In genomic region chr7:121436136-121436535, GRCh38 we compare ENCODE assay signal across 17 cellular contexts. TPM values are rescaled to one million over a fixed set of nuclear protein-coding genes. Genes with fewer than 3 reads are reported as not detected.
DNase-seq lines count a peak whose midpoint lies in the region; ATAC-seq, FAIRE-seq and TF ChIP-seq lines count a peak whose summit lies in the region.
"Had no signal": no experiment of that assay in that cellular context is flagged by ENCODE, and none has a peak within 500 bp of the region (broad histone marks: within the 10 kb centered on the region; RNA-seq: fewer than 3 reads in every experiment).

No MANE protein-coding gene starts in this region.

- TF ChIP-seq POLR2A in prostate gland (IDR thresholded peaks at IDR 0.05) (no peak), esophagus muscularis mucosa (IDR thresholded peaks at IDR 0.05; ENCODE audit: low read depth) (no peak)

- WGBS in small intestine, 3 donors = 80 to 94% (median 93%) methylated on average over 1 of the region's 1 CpG
- 56% methylated on average over 1 of the region's 1 CpG for WGBS in prostate gland
- WGBS in esophagus muscularis mucosa = 89% methylated on average over 1 of the region's 1 CpG

- H3K27me3 ChIP-seq in PC-3 (ENCODE audit: low read length) (no peaks in the 10 kb centered on the region), small intestine (ENCODE audit: control insufficient read depth in 2 of 2, insufficient read depth in 2 of 2, low read length in 2 of 2) (no peaks in the 10 kb centered on the region), prostate gland (replicated peaks; ENCODE audit: insufficient read depth) (no peaks in the 10 kb centered on the region), esophagus muscularis mucosa (no peaks in the 10 kb centered on the region)
- H3K27me3 ChIP-seq: BLaER1 had no signal

- CTCF ChIA-PET in PC-3 (lab: Charles Lee) = no interaction called here

- H3K9me3 ChIP-seq in PC-3 (ENCODE audit: low read length) = no peaks in the 10 kb centered on the region
- no peaks in the 10 kb centered on the region for H3K9me3 ChIP-seq in small intestine (ENCODE audit: control insufficient read depth, low read depth)
- H3K9me3 ChIP-seq in kidney (ENCODE audit: control insufficient read depth in 1 of 2, low read length in 2 of 2) = no peaks in the 10 kb centered on the region
- no peaks in the 10 kb centered on the region for H3K9me3 ChIP-seq in prostate gland
- no peaks in the 10 kb centered on the region for H3K9me3 ChIP-seq in esophagus muscularis mucosa
- H3K9me3 ChIP-seq: BLaER1 had no signal

- BruUV-seq in PC-3 (replicated peaks; lab: Mats Ljungman, UMichigan) = no TSS peak

- TF ChIP-seq CTCF in PC-3 (conservative IDR thresholded peaks at IDR 0.05; ENCODE audit: low read depth, low read length) (no peak), epithelial cell of esophagus (IDR thresholded peaks at IDR 0.05; ENCODE audit: insufficient read depth, low read depth, low read length, missing control alignments) (no peak), kidney (IDR thresholded peaks at IDR 0.05; ENCODE audit: borderline replicate concordance, extremely low read depth, insufficient read depth) (no peak), prostate gland (IDR thresholded peaks at IDR 0.05) (no peak), esophagus muscularis mucosa (IDR thresholded peaks at IDR 0.05) (no peak)

- no peak overlapping the region for H3K9ac ChIP-seq in PC-3 (ENCODE audit: low read length)
- no peak overlapping the region for H3K9ac ChIP-seq in kidney (ENCODE audit: low read length in 2 of 2)
- H3K9ac ChIP-seq: BLaER1 had no signal

- POLR2A ChIA-PET in PC-3 (lab: Charles Lee; ENCODE audit: unreplicated experiment) = no interaction called here

- FAIRE-seq in small intestine (lab: Jason Lieb, UNC) (no peak), kidney (lab: Jason Lieb, UNC) (no peak)
- FAIRE-seq: GM12892, GM18507 had no signal

- H3K4me2 ChIP-seq in PC-3 (ENCODE audit: low read length) = no peak overlapping the region
- H3K4me2 ChIP-seq: BLaER1 had no signal

- H2AFZ ChIP-seq in PC-3 (ENCODE audit: low read length) = no peak overlapping the region

- H3K4me1 ChIP-seq in PC-3 (ENCODE audit: insufficient read depth, low read length) (peaks cover 1% of the 10 kb centered on the region; the same call in 1 of the 2 replicates), small intestine (ENCODE audit: control insufficient read depth in 2 of 2, insufficient read depth in 1 of 2, low read depth in 1 of 2, low read length in 1 of 2) (peaks cover 0 to 4% of the 10 kb centered on the region in 2 donors), kidney (ENCODE audit: control insufficient read depth in 1 of 2, insufficient read depth in 1 of 2, low read depth in 1 of 2, low read length in 2 of 2) (peaks cover 0 to 4% of the 10 kb centered on the region in 2 donors), prostate gland (replicated peaks) (no peaks in the 10 kb centered on the region), esophagus muscularis mucosa (peaks cover 6 to 16% (median 15%) of the 10 kb centered on the region in 4 donors)

- peak; percentile 5 for DNase-seq in PC-3
- peak; percentile 41 for DNase-seq in dermis blood vessel endothelial cell
- DNase-seq in epithelial cell of esophagus (ENCODE audit: low read depth) = peak; percentile 48
- DNase-seq in small intestine = peak; percentile 23
- no peak for DNase-seq in kidney
- no peak for DNase-seq in globus pallidus (ENCODE audit: low spot score)
- no peak for DNase-seq in prostate gland (ENCODE audit: low spot score)
- no peak for DNase-seq in esophagus muscularis mucosa (ENCODE audit: extremely low spot score)
- DNase-seq: 8988T; CD4-positive, alpha-beta memory T cell; DMS153; DMS79; GDM1; GOT3 had no signal

- ATAC-seq in PC-3 = no peak

- no peaks in the 10 kb centered on the region for H4K20me1 ChIP-seq in PC-3 (ENCODE audit: low read length)
- H4K20me1 ChIP-seq: BLaER1 had no signal

- TF ChIP-seq EP300 in esophagus muscularis mucosa (IDR thresholded peaks at IDR 0.05) = no peak

- H3F3A ChIP-seq in PC-3 (ENCODE audit: low read length, unreplicated experiment) = no peaks in the 10 kb centered on the region

- no peaks in the 10 kb centered on the region for H3K79me2 ChIP-seq in PC-3 (ENCODE audit: low read length)

- intact Hi-C loops in PC-3 (cut with micrococcal nuclease) (no loop called here), kidney (cut with DNase I) (no loop called here), prostate gland (cut with DNase I) (no loop called here), esophagus muscularis mucosa (cut with DNase I) (no loop called here)

- H3K4me3 ChIP-seq in PC-3 (ENCODE audit: low read length) (no peak overlapping the region), epithelial cell of esophagus (ENCODE audit: low read length) (no peak overlapping the region), small intestine (ENCODE audit: low read depth in 1 of 2, low read length in 2 of 2) (no peak overlapping the region), kidney (ENCODE audit: low read length in 2 of 2) (no peak overlapping the region), prostate gland (no peak overlapping the region), esophagus muscularis mucosa (no peak overlapping the region)
- H3K4me3 ChIP-seq: BLaER1 had no signal

- no peaks in the 10 kb centered on the region for H3K9me2 ChIP-seq in PC-3 (replicated peaks; ENCODE audit: low read length)

- H3K36me3 ChIP-seq in PC-3 (ENCODE audit: low read depth, low read length) = no peaks in the 10 kb centered on the region
- H3K36me3 ChIP-seq in small intestine (ENCODE audit: control insufficient read depth in 2 of 2, insufficient read depth in 2 of 2, low read length in 2 of 2) = no peaks in the 10 kb centered on the region
- H3K36me3 ChIP-seq in kidney (ENCODE audit: control insufficient read depth in 1 of 2, insufficient read depth in 2 of 2, low read length in 2 of 2) = no peaks in the 10 kb centered on the region
- no peaks in the 10 kb centered on the region for H3K36me3 ChIP-seq in prostate gland
- no peaks in the 10 kb centered on the region for H3K36me3 ChIP-seq in esophagus muscularis mucosa
- H3K36me3 ChIP-seq: BLaER1 had no signal

- no peak overlapping the region for H3K27ac ChIP-seq in PC-3 (ENCODE audit: low read length)
- H3K27ac ChIP-seq in small intestine (ENCODE audit: low read depth in 1 of 2, low read length in 1 of 2) = no peak overlapping the region
- no peak overlapping the region for H3K27ac ChIP-seq in kidney (ENCODE audit: low read depth in 2 of 2, low read length in 2 of 2)
- H3K27ac ChIP-seq in prostate gland = no peak overlapping the region
- H3K27ac ChIP-seq in esophagus muscularis mucosa (replicated peaks in 1 of 4) = no peak overlapping the region
- H3K27ac ChIP-seq: BLaER1 had no signal

RNA-seq across cellular contexts. Expression of gene FAM3C, which starts 40.0 kb away (rescaled TPM):
- total RNA-seq in PC-3 (2014; rRNA removed) = 37.7 and 37.9 TPM in 2 replicates
- total RNA-seq in dermis blood vessel endothelial cell = 39.8 and 64.1 TPM in 2 replicates
- 100 to 1,000 TPM in 2 of 3 donors, 10 to 100 TPM in 1; 98.0 to 166 (median 145) TPM for polyA plus RNA-seq in small intestine
- total RNA-seq in kidney = 82.6 TPM
- 49.5 TPM for polyA plus RNA-seq in kidney (ENCODE audit: insufficient read depth, low read depth, low replicate concordance)
- 10 to 100 TPM; 31.9 to 34.8 TPM for total RNA-seq in prostate gland
- 10 to 100 TPM; 26.6 to 41.9 (median 30.7) TPM for total RNA-seq in esophagus muscularis mucosa

Comparison
In these comparisons a context has a peak if more than half of its experiments do, and no peak if none do; other contexts are left out.
1. DNase-seq: peak in PC-3 (single experiment), dermis blood vessel endothelial cell (single experiment), epithelial cell of esophagus (single experiment) and small intestine (single experiment); none in kidney (single experiment), globus pallidus (single experiment), prostate gland (single experiment) and esophagus muscularis mucosa (single experiment).